Comparison of ENCODE assay signal across 11 cellular contexts in the genomic region with DNA sequence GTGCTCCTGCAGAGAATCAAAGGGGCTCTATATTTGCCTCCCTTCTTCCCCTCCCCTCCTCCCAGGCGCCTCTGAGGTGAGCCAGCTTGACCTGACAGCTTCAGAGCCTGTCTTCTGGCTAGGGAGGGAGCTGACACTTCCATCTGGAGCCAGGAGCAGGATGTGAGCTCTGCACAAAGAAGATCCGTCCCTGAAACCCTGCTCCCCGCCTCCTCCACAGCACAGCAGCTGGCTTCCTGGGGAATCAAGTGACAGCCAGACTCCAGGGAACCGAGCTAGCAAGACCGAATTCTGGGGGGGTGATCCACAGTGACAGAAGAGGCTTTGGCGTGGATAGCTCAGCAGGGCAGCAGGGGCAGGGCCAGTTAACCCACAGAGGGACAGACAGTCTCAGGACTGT. TPM values are rescaled to one million over a fixed set of nuclear protein-coding genes. Genes with fewer than 3 reads are reported as not detected.
DNase-seq lines count a peak whose midpoint lies in the region; ATAC-seq, FAIRE-seq and TF ChIP-seq lines count a peak whose summit lies in the region.
"Had no signal": no experiment of that assay in that cellular context is flagged by ENCODE, and none has a peak within 500 bp of the region (broad histone marks: within the 10 kb centered on the region; RNA-seq: fewer than 3 reads in every experiment).

No MANE protein-coding gene starts in this region.

- POLR2A ChIA-PET in A549 (lab: Yijun Ruan, JAX), result no interaction called here

- no peaks in the 10 kb centered on the region for H3K36me3 ChIP-seq in lung (ENCODE audit: control insufficient read depth in 2 of 2, insufficient read depth in 2 of 2, low read length in 2 of 2)
- H3K36me3 ChIP-seq: upper lobe of left lung had no signal

- TF ChIP-seq POLR2A in A549 (IDR thresholded peaks at IDR 0.05; ENCODE audit: low read length) (no peak), H54 (IDR thresholded peaks at IDR 0.05; ENCODE audit: low read depth, low read length) (no peak)

- H3K9me3 ChIP-seq in A549 (peaks cover 3% of the 10 kb centered on the region; the same call in 1 of the 3 replicates), lung (ENCODE audit: control insufficient read depth in 2 of 2, insufficient read depth in 1 of 2, low read length in 1 of 2) (no peaks in the 10 kb centered on the region)
- H3K9me3 ChIP-seq: upper lobe of left lung had no signal

- H3K27me3 Mint-ChIP-seq in chondrocyte (ENCODE audit: low read depth), result peaks cover 11% of the 10 kb centered on the region
- peaks cover 12% of the 10 kb centered on the region for H3K27me3 Mint-ChIP-seq in activated T-helper 1 cell treated with anti-CD3 and anti-CD28 coated beads, Interleukin-12 subunit alpha, Interleukin-12 subunit beta, Interleukin-2, Interleukin-4 antibody, amounts not matched to agents 30 ng/mL and 10 ng/mL and 1 ng/mL, durations not matched to agents 14 hours and 24 hours and 36 hours (ENCODE audit: insufficient read depth)
- no peaks in the 10 kb centered on the region for H3K27me3 Mint-ChIP-seq in activated naive CD8-positive, alpha-beta T cell treated with anti-CD3 and anti-CD28 coated beads for 36 hours

- TF ChIP-seq RAD21 in A549 (conservative IDR thresholded peaks at IDR 0.05 in 1 of 2, IDR thresholded peaks at IDR 0.05 in 1 of 2), result no peak

- TF ChIP-seq EP300 in A549 (IDR thresholded peaks at IDR 0.05), result no peak

- TF ChIP-seq CTCF in A549 (IDR thresholded peaks at IDR 0.05) (no peak), chondrocyte (IDR thresholded peaks at IDR 0.05) (no peak), lung (IDR thresholded peaks at IDR 0.05; ENCODE audit: control extremely low read depth, extremely low read depth) (no peak)

- no peaks in the 10 kb centered on the region for H3K36me3 Mint-ChIP-seq in chondrocyte (ENCODE audit: low read depth)
- H3K36me3 Mint-ChIP-seq in activated T-helper 1 cell treated with anti-CD3 and anti-CD28 coated beads, Interleukin-12 subunit alpha, Interleukin-12 subunit beta, Interleukin-2, Interleukin-4 antibody, amounts not matched to agents 30 ng/mL and 10 ng/mL and 1 ng/mL, durations not matched to agents 14 hours and 24 hours and 36 hours (ENCODE audit: low read depth), result no peaks in the 10 kb centered on the region
- no peaks in the 10 kb centered on the region for H3K36me3 Mint-ChIP-seq in activated naive CD8-positive, alpha-beta T cell treated with anti-CD3 and anti-CD28 coated beads for 36 hours

- no peaks in the 10 kb centered on the region for H3K9me3 Mint-ChIP-seq in chondrocyte (ENCODE audit: low read depth)
- peaks cover 5% of the 10 kb centered on the region for H3K9me3 Mint-ChIP-seq in activated T-helper 1 cell treated with anti-CD3 and anti-CD28 coated beads, Interleukin-12 subunit alpha, Interleukin-12 subunit beta, Interleukin-2, Interleukin-4 antibody, amounts not matched to agents 30 ng/mL and 10 ng/mL and 1 ng/mL, durations not matched to agents 14 hours and 24 hours and 36 hours
- no peaks in the 10 kb centered on the region for H3K9me3 Mint-ChIP-seq in activated naive CD8-positive, alpha-beta T cell treated with anti-CD3 and anti-CD28 coated beads for 36 hours

- peak overlapping the region; percentile 17 for H3K4me3 Mint-ChIP-seq in chondrocyte (ENCODE audit: unreplicated experiment)
- H3K4me3 Mint-ChIP-seq in activated T-helper 1 cell treated with anti-CD3 and anti-CD28 coated beads, Interleukin-12 subunit alpha, Interleukin-12 subunit beta, Interleukin-2, Interleukin-4 antibody, amounts not matched to agents 30 ng/mL and 10 ng/mL and 1 ng/mL, durations not matched to agents 14 hours and 24 hours and 36 hours, result no peak overlapping the region
- no peak overlapping the region for H3K4me3 Mint-ChIP-seq in activated naive CD8-positive, alpha-beta T cell treated with anti-CD3 and anti-CD28 coated beads for 36 hours

- H3K4me3 ChIP-seq in A549 (no peak overlapping the region), lung (no peak overlapping the region)
- H3K4me3 ChIP-seq: upper lobe of left lung had no signal

- peaks cover 22% of the 10 kb centered on the region for H3K4me1 Mint-ChIP-seq in chondrocyte (ENCODE audit: low read depth)
- no peaks in the 10 kb centered on the region for H3K4me1 Mint-ChIP-seq in activated T-helper 1 cell treated with anti-CD3 and anti-CD28 coated beads, Interleukin-12 subunit alpha, Interleukin-12 subunit beta, Interleukin-2, Interleukin-4 antibody, amounts not matched to agents 30 ng/mL and 10 ng/mL and 1 ng/mL, durations not matched to agents 14 hours and 24 hours and 36 hours (ENCODE audit: low read depth)
- peaks cover 10% of the 10 kb centered on the region for H3K4me1 Mint-ChIP-seq in activated naive CD8-positive, alpha-beta T cell treated with anti-CD3 and anti-CD28 coated beads for 36 hours

- no peak for FAIRE-seq in A549 (lab: Jason Lieb, UNC)
- no peak for FAIRE-seq in H54 (lab: Jason Lieb, UNC)
- FAIRE-seq: bronchial epithelial cell had no signal

- no peak overlapping the region for H3K27ac Mint-ChIP-seq in chondrocyte (ENCODE audit: unreplicated experiment)
- H3K27ac Mint-ChIP-seq in activated T-helper 1 cell treated with anti-CD3 and anti-CD28 coated beads, Interleukin-12 subunit alpha, Interleukin-12 subunit beta, Interleukin-2, Interleukin-4 antibody, amounts not matched to agents 30 ng/mL and 10 ng/mL and 1 ng/mL, durations not matched to agents 14 hours and 24 hours and 36 hours, result no peak overlapping the region
- no peak overlapping the region for H3K27ac Mint-ChIP-seq in activated naive CD8-positive, alpha-beta T cell treated with anti-CD3 and anti-CD28 coated beads for 36 hours

- no peaks in the 10 kb centered on the region for H3K4me1 ChIP-seq in A549
- H3K4me1 ChIP-seq in lung (ENCODE audit: control insufficient read depth in 2 of 2, insufficient read depth in 2 of 2, low read length in 2 of 2), result no peaks in the 10 kb centered on the region
- H3K4me1 ChIP-seq: upper lobe of left lung had no signal

- CTCF ChIA-PET in A549 (lab: Yijun Ruan, JAX), result interaction anchor here (1.2 to 2.2 kb wide), 6 partner anchors 11 to 126 kb away, joined by 3 to 10 read pairs (median 4); no protein-coding TSS in a partner anchor

- DNase-seq in A549 (ENCODE audit: low read depth in 1 of 2, low spot score in 1 of 2), result no peak
- DNase-seq in NCI-H146 (lab: John Stamatoyannopoulos, UW), result peak; percentile 67
- no peak for DNase-seq in chondrocyte (ENCODE audit: low spot score)
- DNase-seq in lung (ENCODE audit: low spot score), result peak; percentile 28
- DNase-seq in activated T-helper 1 cell treated with anti-CD3 and anti-CD28 coated beads, Interleukin-12 subunit alpha, Interleukin-12 subunit beta, Interleukin-2, Interleukin-4 antibody, amounts not matched to agents 30 ng/mL and 10 ng/mL and 1 ng/mL, durations not matched to agents 14 hours and 24 hours and 36 hours (ENCODE audit: low spot score), result no peak
- DNase-seq in H54 (ENCODE audit: insufficient read length, low spot score), result no peak
- no peak for DNase-seq in activated naive CD8-positive, alpha-beta T cell treated with anti-CD3 and anti-CD28 coated beads for 36 hours
- DNase-seq: upper lobe of left lung had no signal

- ATAC-seq in A549 (peak; percentile 30 to 51; a peak in 3 of 6 replicates), lung (ENCODE audit: insufficient read depth, low FRiP score) (no peak), GM18502 (IDR thresholded peaks at IDR 0.05; ENCODE audit: poor library complexity, unreplicated experiment) (no peak)

- no peak overlapping the region for H3K4me2 ChIP-seq in A549

- H3K27ac ChIP-seq in A549 (no peak overlapping the region), lung (ENCODE audit: low read depth in 1 of 2, low read length in 1 of 2) (no peak overlapping the region)
- H3K27ac ChIP-seq: upper lobe of left lung had no signal

- 32% methylated on average over 6 of the region's 6 CpGs for WGBS in A549 (ENCODE audit: missing lambda C conversion rate)
- WGBS in lung, 2 donors, result 47 to 55% methylated on average over 6 of the region's 6 CpGs

- intact Hi-C loops in activated T-helper 1 cell treated with anti-CD3 and anti-CD28 coated beads, Interleukin-12 subunit alpha, Interleukin-12 subunit beta, Interleukin-2, Interleukin-4 antibody, amounts not matched to agents 30 ng/mL and 10 ng/mL and 1 ng/mL, durations not matched to agents 14 hours and 24 hours and 36 hours (cut with micrococcal nuclease), result no loop called here

- H3K27me3 ChIP-seq in lung (ENCODE audit: control insufficient read depth, insufficient read depth), result no peaks in the 10 kb centered on the region
- H3K27me3 ChIP-seq: upper lobe of left lung had no signal

TF ChIP-seq in A549, 52 proteins besides CTCF, POLR2A, EP300 and RAD21:
- TF ChIP-seq CBX2 (IDR thresholded peaks at IDR 0.05; ENCODE audit: borderline replicate concordance, low read depth) (no peak), HOXB13 (CRISPR knock-in tag; IDR thresholded peaks at IDR 0.05; ENCODE audit: low read depth) (no peak), NR3C1 (IDR thresholded peaks at IDR 0.05) (no peak), CEBPB (IDR thresholded peaks at IDR 0.05) (no peak), CBX8 (IDR thresholded peaks at IDR 0.05) (no peak), PHF8 (IDR thresholded peaks at IDR 0.05; ENCODE audit: borderline replicate concordance, low read depth) (no peak), RNF2 (IDR thresholded peaks at IDR 0.05; ENCODE audit: borderline replicate concordance, low read depth) (no peak), EHF (CRISPR knock-in tag; IDR thresholded peaks at IDR 0.05) (no peak)
- TF ChIP-seq, protein P1, sequence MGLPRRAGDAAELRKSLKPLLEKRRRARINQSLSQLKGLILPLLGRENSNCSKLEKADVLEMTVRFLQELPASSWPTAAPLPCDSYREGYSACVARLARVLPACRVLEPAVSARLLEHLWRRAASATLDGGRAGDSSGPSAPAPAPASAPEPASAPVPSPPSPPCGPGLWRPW (IDR thresholded peaks at IDR 0.05), result no peak

RNA-seq across cellular contexts. Expression of a gene that starts 37.2 kb away (rescaled TPM):
- polyA plus RNA-seq in A549 (2011; rRNA removed) (not detected in 2 replicates), A549 (2017; fragmentation: RNase III; extraction: RNeasy Plus Mini Kit Qiagen cat#74134 plus additional on column Dnase treatment) (not detected in 3 replicates), lung (not detected)
- not detected in 2 replicates for polyA plus RNA-seq in A549 (2012; cell fraction: cytosol; rRNA removed)
- not detected in 2 replicates for polyA plus RNA-seq in A549 (2012; cell fraction: nucleus; rRNA removed)
- not detected in 2 replicates for polyA minus RNA-seq in A549 (2011; rRNA and poly(A)+ RNA removed)
- total RNA-seq in chondrocyte (not detected in 3 replicates), lung (not detected)
- total RNA-seq in activated T-helper 1 cell treated with anti-CD3 and anti-CD28 coated beads, Interleukin-12 subunit alpha, Interleukin-12 subunit beta, Interleukin-2, Interleukin-4 antibody, amounts not matched to agents 30 ng/mL and 10 ng/mL and 1 ng/mL, durations not matched to agents 14 hours and 24 hours and 36 hours, result not detected in 2 replicates
- total RNA-seq in activated naive CD8-positive, alpha-beta T cell treated with anti-CD3 and anti-CD28 coated beads for 36 hours, result not detected
- total RNA-seq: activated CD8-positive, alpha-beta memory T cell treated with anti-CD3 and anti-CD28 coated beads for 36 hours; bronchial epithelial cell; upper lobe of left lung had no signal

Comparison
In these comparisons a context has a peak if more than half of its experiments do, and no peak if none do; other contexts are left out.
1. ATAC-seq: peak in A549 (2 of 2); none in lung (single experiment) and GM18502 (single experiment).
2. DNase-seq: peak in NCI-H146 (single experiment) and lung (single experiment); none in A549 (0 of 2), chondrocyte (single experiment), activated T-helper 1 cell treated with anti-CD3 and anti-CD28 coated beads, Interleukin-12 subunit alpha, Interleukin-12 subunit beta, Interleukin-2, Interleukin-4 antibody, amounts not matched to agents 30 ng/mL and 10 ng/mL and 1 ng/mL, durations not matched to agents 14 hours and 24 hours and 36 hours (single experiment), H54 (single experiment) and activated naive CD8-positive, alpha-beta T cell treated with anti-CD3 and anti-CD28 coated beads for 36 hours (single experiment).